2 cellular contexts compared by ENCODE assay signal in the genomic region with DNA sequence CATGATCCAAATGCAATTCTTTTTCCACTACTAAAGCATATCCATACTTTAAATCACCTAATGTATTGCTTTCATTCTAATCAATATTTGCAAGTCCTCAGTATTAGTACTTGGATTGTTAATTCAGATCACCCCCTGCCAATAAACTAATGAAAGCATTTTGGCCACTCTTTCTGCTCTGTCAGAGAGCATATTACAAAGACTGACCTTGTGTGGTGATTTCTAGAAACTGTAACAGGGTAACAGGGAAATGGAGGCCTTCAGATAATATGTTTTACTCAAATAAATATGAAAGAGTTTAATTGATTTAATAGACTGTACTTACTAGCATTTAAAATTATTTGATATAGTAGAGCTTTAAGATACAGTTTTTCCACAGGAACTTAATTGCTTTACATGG.
TF ChIP-seq lines count a peak whose summit lies in the region.

No MANE protein-coding gene starts in this region.

TF ChIP-seq in SK-N-SH, 30 proteins besides CTCF, POLR2A, EP300 and RAD21 (continued from another document):
- TF ChIP-seq, protein P1, sequence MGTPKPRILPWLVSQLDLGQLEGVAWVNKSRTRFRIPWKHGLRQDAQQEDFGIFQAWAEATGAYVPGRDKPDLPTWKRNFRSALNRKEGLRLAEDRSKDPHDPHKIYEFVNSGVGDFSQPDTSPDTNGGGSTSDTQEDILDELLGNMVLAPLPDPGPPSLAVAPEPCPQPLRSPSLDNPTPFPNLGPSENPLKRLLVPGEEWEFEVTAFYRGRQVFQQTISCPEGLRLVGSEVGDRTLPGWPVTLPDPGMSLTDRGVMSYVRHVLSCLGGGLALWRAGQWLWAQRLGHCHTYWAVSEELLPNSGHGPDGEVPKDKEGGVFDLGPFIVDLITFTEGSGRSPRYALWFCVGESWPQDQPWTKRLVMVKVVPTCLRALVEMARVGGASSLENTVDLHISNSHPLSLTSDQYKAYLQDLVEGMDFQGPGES (IDR thresholded peaks at IDR 0.05; ENCODE audit: low read depth, low read length), result no peak
- TF ChIP-seq MXI1 (IDR thresholded peaks at IDR 0.05; ENCODE audit: low read depth, low read length) (no peak), PBX3 (IDR thresholded peaks at IDR 0.05) (no peak), TEAD4 (IDR thresholded peaks at IDR 0.05; ENCODE audit: borderline replicate concordance, insufficient read depth) (no peak), GATA2 (CRISPR knock-in tag; IDR thresholded peaks at IDR 0.05) (no peak)
TF ChIP-seq in SK-N-SH: peak in this region for 0.

TF ChIP-seq in SK-N-SH treated with all-trans-retinoic acid at 6 μM for 48 hours, 23 proteins besides CTCF, POLR2A, EP300 and RAD21 (continued from another document):
- TF ChIP-seq, protein P2, sequence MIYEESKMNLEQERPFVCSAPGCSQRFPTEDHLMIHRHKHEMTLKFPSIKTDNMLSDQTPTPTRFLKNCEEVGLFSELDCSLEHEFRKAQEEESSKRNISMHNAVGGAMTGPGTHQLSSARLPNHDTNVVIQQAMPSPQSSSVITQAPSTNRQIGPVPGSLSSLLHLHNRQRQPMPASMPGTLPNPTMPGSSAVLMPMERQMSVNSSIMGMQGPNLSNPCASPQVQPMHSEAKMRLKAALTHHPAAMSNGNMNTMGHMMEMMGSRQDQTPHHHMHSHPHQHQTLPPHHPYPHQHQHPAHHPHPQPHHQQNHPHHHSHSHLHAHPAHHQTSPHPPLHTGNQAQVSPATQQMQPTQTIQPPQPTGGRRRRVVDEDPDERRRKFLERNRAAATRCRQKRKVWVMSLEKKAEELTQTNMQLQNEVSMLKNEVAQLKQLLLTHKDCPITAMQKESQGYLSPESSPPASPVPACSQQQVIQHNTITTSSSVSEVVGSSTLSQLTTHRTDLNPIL (CRISPR knock-in tag; IDR thresholded peaks at IDR 0.05; ENCODE audit: low read depth), result no peak
- no peak for TF ChIP-seq ZNF8 (CRISPR knock-in tag; IDR thresholded peaks at IDR 0.05)
- TF ChIP-seq TCF4 (CRISPR knock-in tag; IDR thresholded peaks at IDR 0.05; ENCODE audit: borderline replicate concordance), result no peak
- no peak for TF ChIP-seq OSR1 (CRISPR knock-in tag; IDR thresholded peaks at IDR 0.05)
- TF ChIP-seq, protein P3, sequence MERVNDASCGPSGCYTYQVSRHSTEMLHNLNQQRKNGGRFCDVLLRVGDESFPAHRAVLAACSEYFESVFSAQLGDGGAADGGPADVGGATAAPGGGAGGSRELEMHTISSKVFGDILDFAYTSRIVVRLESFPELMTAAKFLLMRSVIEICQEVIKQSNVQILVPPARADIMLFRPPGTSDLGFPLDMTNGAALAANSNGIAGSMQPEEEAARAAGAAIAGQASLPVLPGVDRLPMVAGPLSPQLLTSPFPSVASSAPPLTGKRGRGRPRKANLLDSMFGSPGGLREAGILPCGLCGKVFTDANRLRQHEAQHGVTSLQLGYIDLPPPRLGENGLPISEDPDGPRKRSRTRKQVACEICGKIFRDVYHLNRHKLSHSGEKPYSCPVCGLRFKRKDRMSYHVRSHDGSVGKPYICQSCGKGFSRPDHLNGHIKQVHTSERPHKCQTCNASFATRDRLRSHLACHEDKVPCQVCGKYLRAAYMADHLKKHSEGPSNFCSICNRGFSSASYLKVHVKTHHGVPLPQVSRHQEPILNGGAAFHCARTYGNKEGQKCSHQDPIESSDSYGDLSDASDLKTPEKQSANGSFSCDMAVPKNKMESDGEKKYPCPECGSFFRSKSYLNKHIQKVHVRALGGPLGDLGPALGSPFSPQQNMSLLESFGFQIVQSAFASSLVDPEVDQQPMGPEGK (CRISPR knock-in tag; IDR thresholded peaks at IDR 0.05; ENCODE audit: borderline replicate concordance), result no peak
TF ChIP-seq in SK-N-SH treated with all-trans-retinoic acid at 6 μM for 48 hours: peak in this region for 0.
